Comparison of ENCODE assay signal across 8 cellular contexts in the genomic region with DNA sequence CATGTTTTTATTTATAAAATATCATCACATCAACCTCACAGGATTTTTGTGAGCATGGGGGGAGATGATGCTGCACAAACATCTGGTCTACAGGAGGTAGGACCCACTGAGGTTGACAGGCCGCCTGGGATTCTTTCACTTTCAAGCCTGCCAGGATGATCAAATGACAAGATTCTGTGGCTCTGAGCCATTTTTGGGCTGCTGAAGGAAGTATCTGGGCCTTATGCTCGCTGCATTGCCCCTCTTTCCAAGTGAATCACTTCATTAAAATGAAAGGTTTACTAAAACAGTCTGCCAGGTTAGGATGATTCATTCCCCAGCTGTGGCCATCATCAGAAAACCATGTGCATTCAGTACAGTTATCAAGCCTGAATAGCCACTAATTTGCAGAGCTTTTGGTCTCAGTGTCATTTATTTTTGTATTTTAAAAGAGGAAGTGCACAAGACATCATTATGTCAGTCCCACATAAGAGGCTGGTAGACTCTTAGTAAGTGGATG. TPM values are rescaled to one million over a fixed set of nuclear protein-coding genes. Genes with fewer than 3 reads are reported as not detected.
DNase-seq lines count a peak whose midpoint lies in the region; TF ChIP-seq lines count a peak whose summit lies in the region.

No MANE protein-coding gene starts in this region.

- H3K27ac ChIP-seq in dorsolateral prefrontal cortex, result peak overlapping the region in 54 of 59 donors; percentile 6 to 81 (median 64)
- peak overlapping the region; percentile 42 for H3K27ac ChIP-seq in rectal smooth muscle tissue (ENCODE audit: low read depth, low read length)

- intact Hi-C loops in dorsolateral prefrontal cortex (cut with DNase I), result no loop called here

- no peak for TF ChIP-seq CTCF in dorsolateral prefrontal cortex (IDR thresholded peaks at IDR 0.05 in 54 of 56, conservative IDR thresholded peaks at IDR 0.05 in 2 of 56; ENCODE audit: low read depth in 1 of 56, partially characterized antibody in 56 of 56)

- no peak overlapping the region for H3K9ac ChIP-seq in rectal smooth muscle tissue (ENCODE audit: low read length)

- peak overlapping the region in 3 of 59 donors; percentile 1 to 9 (median 4) for H3K4me3 ChIP-seq in dorsolateral prefrontal cortex
- H3K4me3 ChIP-seq in rectal smooth muscle tissue (ENCODE audit: low read length), result no peak overlapping the region

- no peaks in the 10 kb centered on the region for H3K36me3 ChIP-seq in rectal smooth muscle tissue (ENCODE audit: control insufficient read depth, insufficient read depth, low read length)

- peak; percentile 96 for DNase-seq in GM04504 (ENCODE audit: low read depth)
- peak; percentile 76 for DNase-seq in H4 (ENCODE audit: low spot score)
- DNase-seq in NCI-H1694 (lab: John Stamatoyannopoulos, UW), result peak; percentile 94
- DNase-seq in dorsolateral prefrontal cortex, result no peak
- no peak for DNase-seq in midbrain (lab: John Stamatoyannopoulos, UW)
- no peak for DNase-seq in activated T-cell treated with anti-CD3 and anti-CD28 coated beads, Interleukin-2, amount 50 U/mL, for 48 hours
- DNase-seq in activated CD4-positive, CD25-positive, alpha-beta regulatory T cell treated with anti-CD3 and anti-CD28 coated beads, Interleukin-2, amount 50 U/mL, for 72 hours, result no peak

- peaks cover 11% of the 10 kb centered on the region for H3K4me1 ChIP-seq in rectal smooth muscle tissue (ENCODE audit: control insufficient read depth, insufficient read depth, low read length)

- H3K27me3 ChIP-seq in dorsolateral prefrontal cortex (no peaks in the 10 kb centered on the region), rectal smooth muscle tissue (ENCODE audit: control insufficient read depth, insufficient read depth, low read length) (no peaks in the 10 kb centered on the region)

RNA-seq across cellular contexts. Expression of a gene that starts 34.4 kb away (rescaled TPM):
- total RNA-seq in H4 (2014; rRNA removed; shearing (Covaris generic)), result 1.6 and 1.8 TPM in 2 replicates
- 10 to 100 TPM; 42.3 to 91.6 (median 62.0) TPM for total RNA-seq in dorsolateral prefrontal cortex

Comparison
In these comparisons a context has a peak if more than half of its experiments do, and no peak if none do; other contexts are left out.
1. DNase-seq: peak in GM04504 (single experiment), H4 (single experiment) and NCI-H1694 (single experiment); none in dorsolateral prefrontal cortex (0 of 10), midbrain (single experiment), activated T-cell treated with anti-CD3 and anti-CD28 coated beads, Interleukin-2, amount 50 U/mL, for 48 hours (0 of 2) and activated CD4-positive, CD25-positive, alpha-beta regulatory T cell treated with anti-CD3 and anti-CD28 coated beads, Interleukin-2, amount 50 U/mL, for 72 hours (single experiment).
2. RNA of a gene that starts 34.4 kb away (total RNA-seq): 42.3 to 91.6 TPM in dorsolateral prefrontal cortex; 1.6 to 1.8 TPM in H4; every median in the first group is over 10 times any median in the second.